ENCODE assay signal across 8 cellular contexts in the genomic region with DNA sequence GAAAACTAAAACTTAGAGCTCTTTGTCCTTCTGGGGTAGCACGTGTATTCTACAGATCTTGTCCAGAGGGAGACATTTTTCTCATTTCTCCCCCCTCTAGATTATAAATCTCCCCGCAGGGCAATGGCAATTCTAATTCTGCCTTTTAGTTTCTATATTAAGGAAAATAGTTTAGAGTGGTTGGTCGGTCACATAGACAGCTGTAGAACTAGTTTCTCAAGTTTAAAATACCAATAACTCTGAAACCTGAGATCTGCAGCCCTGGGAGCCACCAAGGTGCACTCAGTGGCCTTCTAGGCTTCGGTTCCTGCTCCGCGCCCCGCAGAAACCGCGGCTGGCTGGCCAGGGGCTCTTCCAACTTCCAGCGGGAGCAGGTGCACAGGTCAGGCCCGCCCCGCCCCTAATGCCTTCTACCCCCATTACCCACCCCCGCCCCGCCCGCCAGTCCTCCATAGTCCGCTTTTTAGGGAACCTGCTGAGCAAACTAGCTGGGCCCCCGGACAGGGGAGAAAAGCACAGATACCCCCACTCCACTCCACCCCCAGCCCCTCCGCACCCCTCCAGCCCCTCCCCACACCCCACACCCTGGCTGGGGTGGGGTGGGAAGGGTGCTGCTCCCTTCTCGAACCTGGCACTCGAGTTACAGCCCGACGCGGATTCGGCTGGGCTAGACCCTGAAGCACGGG. TPM values are rescaled to one million over a fixed set of nuclear protein-coding genes. Genes with fewer than 3 reads are reported as not detected.
DNase-seq lines count a peak whose midpoint lies in the region; ATAC-seq and TF ChIP-seq lines count a peak whose summit lies in the region.

No MANE protein-coding gene starts in this region.

- H3K27ac ChIP-seq in Peyer's patch: peak overlapping the region; percentile 91 to 97 (median 96)
- H3K27ac ChIP-seq in lung (ENCODE audit: low read depth in 1 of 2, low read length in 1 of 2): peak overlapping the region; percentile 36 to 93
- peak overlapping the region; percentile 98 for H3K27ac ChIP-seq in subcutaneous abdominal adipose tissue (ENCODE audit: low read depth, low read length)

- TF ChIP-seq CTCF in Peyer's patch (IDR thresholded peaks at IDR 0.05) (no peak), cardiac fibroblast (IDR thresholded peaks at IDR 0.05; ENCODE audit: low read depth, low read length) (no peak), lung (IDR thresholded peaks at IDR 0.05; ENCODE audit: control extremely low read depth, extremely low read depth) (no peak)

- no peaks in the 10 kb centered on the region for H3K9me3 ChIP-seq in Peyer's patch
- H3K9me3 ChIP-seq in lung (ENCODE audit: control insufficient read depth in 2 of 2, insufficient read depth in 1 of 2, low read length in 1 of 2): no peaks in the 10 kb centered on the region
- H3K9me3 ChIP-seq in subcutaneous abdominal adipose tissue (ENCODE audit: control insufficient read depth in 5 of 5, low read length in 5 of 5): peaks cover 0 to 6% (median 3%) of the 10 kb centered on the region in 5 donors

- H3K27me3 ChIP-seq in Peyer's patch (no peaks in the 10 kb centered on the region), lung (ENCODE audit: control insufficient read depth, insufficient read depth) (no peaks in the 10 kb centered on the region), subcutaneous abdominal adipose tissue (ENCODE audit: control insufficient read depth in 5 of 5, insufficient read depth in 4 of 5, low read length in 5 of 5) (peaks cover 0 to 8% (median 0%) of the 10 kb centered on the region in 5 donors)

- ATAC-seq in HG02588 (IDR thresholded peaks at IDR 0.05; ENCODE audit: unreplicated experiment): peak; percentile 20
- peak; percentile 33 for ATAC-seq in lung (ENCODE audit: insufficient read depth, low FRiP score)
- no peak for ATAC-seq in GM19328 (IDR thresholded peaks at IDR 0.05; ENCODE audit: unreplicated experiment)
- no peak for ATAC-seq in GM19455 (IDR thresholded peaks at IDR 0.05; ENCODE audit: unreplicated experiment)

- peak overlapping the region; percentile 65 to 80 (median 68) for H3K4me3 ChIP-seq in Peyer's patch
- H3K4me3 ChIP-seq in cardiac fibroblast (replicated peaks in 1 of 2; ENCODE audit: low read depth in 2 of 2, low read length in 2 of 2): peak overlapping the region; percentile 62 to 86
- H3K4me3 ChIP-seq in lung: peak overlapping the region; percentile 85
- peak overlapping the region; percentile 64 to 87 (median 80) for H3K4me3 ChIP-seq in subcutaneous abdominal adipose tissue (ENCODE audit: low read depth in 1 of 5, low read length in 5 of 5)

- DNase-seq in DMS79 (lab: John Stamatoyannopoulos, UW) (peak; percentile 69), Peyer's patch (peak in 2 of 3 donors; percentile 64 to 66), cardiac fibroblast (ENCODE audit: low read depth in 2 of 2) (peak in 1 of 2 donors; percentile 25), lung (ENCODE audit: low spot score) (no peak)

- no peak for TF ChIP-seq POLR2A in Peyer's patch (IDR thresholded peaks at IDR 0.05)

- H3K36me3 ChIP-seq in Peyer's patch (no peaks in the 10 kb centered on the region), lung (ENCODE audit: control insufficient read depth in 2 of 2, insufficient read depth in 2 of 2, low read length in 2 of 2) (no peaks in the 10 kb centered on the region), subcutaneous abdominal adipose tissue (ENCODE audit: control insufficient read depth in 5 of 5, insufficient read depth in 5 of 5, low read length in 5 of 5) (peaks cover 0 to 9% (median 3%) of the 10 kb centered on the region in 5 donors)

- 1 to 2% methylated on average over 19 to 25 of the region's 25 CpGs for WGBS in lung, 2 donors

- H3K9ac ChIP-seq in subcutaneous abdominal adipose tissue (ENCODE audit: low read length in 5 of 5): peak overlapping the region in 3 of 5 donors; percentile 87 to 92 (median 89)

- H3K4me1 ChIP-seq in Peyer's patch (peaks cover 0 to 6% (median 2%) of the 10 kb centered on the region in 4 donors), lung (ENCODE audit: control insufficient read depth in 2 of 2, insufficient read depth in 2 of 2, low read length in 2 of 2) (no peaks in the 10 kb centered on the region), subcutaneous abdominal adipose tissue (ENCODE audit: control insufficient read depth in 5 of 5, insufficient read depth in 5 of 5, low read length in 5 of 5) (peaks cover 1 to 42% (median 28%) of the 10 kb centered on the region in 5 donors)

RNA-seq across cellular contexts. Expression of gene SLFN11, which starts 0.4 kb away (rescaled TPM):
- 10 to 100 TPM in 1 of 4 donors, 1 to 10 TPM in 3; 3.6 to 73.4 (median 5.6) TPM for total RNA-seq in Peyer's patch
- total RNA-seq in lung: 10 to 100 TPM; 22.7 to 66.0 TPM
- 10 to 100 TPM; 12.1 to 13.0 TPM for polyA plus RNA-seq in lung

RNA-seq across cellular contexts. Expression of gene SLFN12, which starts 59.3 kb away (rescaled TPM):
- 10 to 100 TPM in 1 of 4 donors, 1 to 10 TPM in 3; 4.7 to 33.8 (median 7.5) TPM for total RNA-seq in Peyer's patch
- 10 to 100 TPM; 12.4 to 27.4 TPM for total RNA-seq in lung
- polyA plus RNA-seq in lung: 1 to 10 TPM; 2.9 to 3.7 TPM

Comparison
In these comparisons a context has a peak if more than half of its experiments do, and no peak if none do; other contexts are left out.
1. ATAC-seq: peak in HG02588 (single experiment) and lung (single experiment); none in GM19328 (single experiment) and GM19455 (single experiment).
2. Peak in every context shown above with its lines, with median percentiles within 50 percentile points of each other: H3K27ac ChIP-seq and H3K4me3 ChIP-seq.